8 cellular contexts compared by ENCODE assay signal in the genomic region with DNA sequence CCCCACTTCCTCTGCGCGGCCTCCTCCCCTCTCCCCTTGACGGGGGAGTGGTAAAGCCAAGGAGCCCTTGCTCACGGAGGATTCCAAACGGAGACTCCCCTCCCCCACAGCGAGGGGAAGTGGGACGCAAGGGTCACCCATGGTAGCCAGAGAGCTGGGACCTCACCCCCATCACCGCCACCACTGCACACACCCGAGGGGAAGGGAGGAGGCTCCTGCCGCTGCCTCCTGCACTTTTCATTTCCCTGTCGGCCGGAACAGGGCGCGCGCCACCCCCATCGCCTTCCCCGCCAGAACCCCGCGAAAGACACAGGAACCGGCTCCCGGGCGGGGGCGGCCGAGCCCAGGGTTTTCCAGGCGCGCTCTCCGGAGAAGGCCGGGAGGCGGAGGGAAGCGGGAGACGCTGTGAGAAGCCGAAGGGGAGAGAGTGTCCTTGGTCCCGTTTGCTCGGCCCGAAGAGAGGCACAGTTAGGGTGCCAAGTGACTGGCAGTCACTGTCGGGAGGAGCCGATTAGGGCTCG. TPM values are rescaled to one million over a fixed set of nuclear protein-coding genes. Genes with fewer than 3 reads are reported as not detected.
DNase-seq lines count a peak whose midpoint lies in the region; ATAC-seq and TF ChIP-seq lines count a peak whose summit lies in the region.

No MANE protein-coding gene starts in this region.

- peaks cover 51% of the 10 kb centered on the region for H3K36me3 Mint-ChIP-seq in activated naive CD8-positive, alpha-beta T cell treated with anti-CD3 and anti-CD28 coated beads for 36 hours

- TF ChIP-seq POLR2A in heart left ventricle (IDR thresholded peaks at IDR 0.05) = no peak
- TF ChIP-seq POLR2A in ovary (IDR thresholded peaks at IDR 0.05) = no peak

- intact Hi-C loops in PC-9 (cut with micrococcal nuclease; ENCODE audit: unreplicated experiment) = loop anchor here (1.0 kb wide), 1 partner anchor 103 kb away; no protein-coding TSS in a partner anchor
- intact Hi-C loops in heart left ventricle (cut with DNase I) = loop anchor here in 8 of 10 donors (1.0 to 5.0 kb wide), 6 partner anchors 46 to 159 kb away; partner anchors contain the start of genes PRICKLE4 (in 2 of the 8), TOMM6 (in 1 of the 8) and USP49 (in 1 of the 8)
- intact Hi-C loops in ovary (cut with DNase I) = loop anchor here in 1 of 4 donors (5.0 kb wide), 1 partner anchor 101 kb away; no protein-coding TSS in a partner anchor

- H3K4me1 Mint-ChIP-seq in activated naive CD8-positive, alpha-beta T cell treated with anti-CD3 and anti-CD28 coated beads for 36 hours = peaks cover 60% of the 10 kb centered on the region

- peak overlapping the region; percentile 100 for H3K4me3 Mint-ChIP-seq in activated naive CD8-positive, alpha-beta T cell treated with anti-CD3 and anti-CD28 coated beads for 36 hours

- TF ChIP-seq CTCF in PC-9 (conservative IDR thresholded peaks at IDR 0.05) = no peak
- peak in 2 of 12 donors; percentile 11 to 21 for TF ChIP-seq CTCF in heart left ventricle (IDR thresholded peaks at IDR 0.05)
- TF ChIP-seq CTCF in ovary (IDR thresholded peaks at IDR 0.05) = no peak

- CTCF ChIA-PET in PC-9 (lab: Charles Lee) = interaction anchor here (1.1 kb wide), 1 partner anchor 104 kb away, joined by 3 read pairs; no protein-coding TSS in a partner anchor

- 2% methylated on average over 31 to 38 of the region's 38 CpGs for WGBS in GM23248 (ENCODE audit: low coverage in 1 of 2, low lambda C conversion rate in 2 of 2, missing lambda C conversion rate in 2 of 2), 2 experiments
- WGBS in heart left ventricle, 4 donors = 0% methylated on average over 21 to 38 of the region's 38 CpGs
- WGBS in ovary, 3 donors = 0% methylated on average over 35 to 38 of the region's 38 CpGs

- H3K4me3 ChIP-seq in BLaER1 treated with 17β-estradiol and CSF1 and Interleukin-3, amounts not matched to agents 10 nM and 100 nM = peak overlapping the region; percentile 91 to 100 (median 98)
- H3K4me3 ChIP-seq in GM23248 (peak overlapping the region; percentile 99), PC-9 (peak overlapping the region; percentile 78), heart left ventricle (peak overlapping the region; percentile 63 to 99 (median 88)), ovary (peak overlapping the region; percentile 61)

- H3K79me2 ChIP-seq in GM23248 (ENCODE audit: insufficient read depth) (peaks cover 48% of the 10 kb centered on the region), PC-9 (ENCODE audit: low read depth) (peaks cover 15% of the 10 kb centered on the region)

- peak overlapping the region; percentile 92 to 100 (median 98) for H3K4me2 ChIP-seq in BLaER1 treated with 17β-estradiol and CSF1 and Interleukin-3, amounts not matched to agents 10 nM and 100 nM
- H3K4me2 ChIP-seq in GM23248 (ENCODE audit: unreplicated experiment) (peak overlapping the region; percentile 80), PC-9 (peak overlapping the region; percentile 100)

- in situ Hi-C loops in GM23248 (cut with MboI) = no loop called here

- peaks cover 0 to 17% (median 2%) of the 10 kb centered on the region in 11 experiments; a peak in 12 of 22 replicates for H4K20me1 ChIP-seq in BLaER1 treated with 17β-estradiol and CSF1 and Interleukin-3, amounts not matched to agents 10 nM and 100 nM
- no peaks in the 10 kb centered on the region for H4K20me1 ChIP-seq in GM23248 (ENCODE audit: insufficient read depth)
- H4K20me1 ChIP-seq in PC-9 (ENCODE audit: insufficient read depth) = peaks cover 3% of the 10 kb centered on the region; the same call in 1 of the 2 replicates

- H3K9me3 ChIP-seq in BLaER1 treated with 17β-estradiol and CSF1 and Interleukin-3, amounts not matched to agents 10 nM and 100 nM (replicated peaks in 1 of 11) = no peaks in the 10 kb centered on the region; a peak in 1 of 22 replicates
- H3K9me3 ChIP-seq in GM23248 (ENCODE audit: low read depth) = no peaks in the 10 kb centered on the region
- H3K9me3 ChIP-seq in PC-9 (ENCODE audit: insufficient read depth, low read depth) = no peaks in the 10 kb centered on the region
- H3K9me3 ChIP-seq in heart left ventricle = no peaks in the 10 kb centered on the region
- no peaks in the 10 kb centered on the region for H3K9me3 ChIP-seq in ovary

- no peak for TF ChIP-seq EP300 in ovary (IDR thresholded peaks at IDR 0.05)

- H3F3A ChIP-seq in GM23248 (ENCODE audit: insufficient read depth) (peaks cover 41% of the 10 kb centered on the region), PC-9 (ENCODE audit: insufficient read depth, low read depth) (peaks cover 32% of the 10 kb centered on the region)

- peaks cover 54 to 78% (median 63%) of the 10 kb centered on the region in 10 experiments for H3K4me1 ChIP-seq in BLaER1 treated with 17β-estradiol and CSF1 and Interleukin-3, amounts not matched to agents 10 nM and 100 nM
- H3K4me1 ChIP-seq in GM23248 (ENCODE audit: insufficient read depth) = peaks cover 41% of the 10 kb centered on the region
- H3K4me1 ChIP-seq in PC-9 (replicated peaks; ENCODE audit: insufficient read depth) = peaks cover 31% of the 10 kb centered on the region
- H3K4me1 ChIP-seq in heart left ventricle = peaks cover 7 to 70% (median 52%) of the 10 kb centered on the region in 12 donors
- peaks cover 10% of the 10 kb centered on the region for H3K4me1 ChIP-seq in ovary (ENCODE audit: insufficient read depth)

- H3K9me3 Mint-ChIP-seq in activated naive CD8-positive, alpha-beta T cell treated with anti-CD3 and anti-CD28 coated beads for 36 hours = no peaks in the 10 kb centered on the region

- peak overlapping the region; percentile 85 to 100 (median 97) for H3K9ac ChIP-seq in BLaER1 treated with 17β-estradiol and CSF1 and Interleukin-3, amounts not matched to agents 10 nM and 100 nM
- peak overlapping the region; percentile 78 for H3K9ac ChIP-seq in GM23248

- ATAC-seq in heart left ventricle (peak; percentile 5 to 63 (median 24)), HG03469 (IDR thresholded peaks at IDR 0.05; ENCODE audit: unreplicated experiment) (no peak)

- DNase-seq in GM23248 (peak; percentile 74), PC-9 (peak in 1 of 2 experiments; percentile 49), heart left ventricle (peak; percentile 69 to 80 (median 75)), ovary (peak; percentile 50 to 74 (median 58)), OCI-M2 (lab: John Stamatoyannopoulos, UW; ENCODE audit: unreplicated experiment) (no peak)
- peak; percentile 71 for DNase-seq in activated naive CD8-positive, alpha-beta T cell treated with anti-CD3 and anti-CD28 coated beads for 36 hours

- TSS peak; percentile 30 for BruUV-seq in PC-9 (replicated peaks; lab: Mats Ljungman, UMichigan)

- POLR2A ChIA-PET in PC-9 (lab: Charles Lee; ENCODE audit: unreplicated experiment) = no interaction called here

- H3K9me2 ChIP-seq in GM23248 (ENCODE audit: insufficient read depth) = no peaks in the 10 kb centered on the region
- no peaks in the 10 kb centered on the region for H3K9me2 ChIP-seq in PC-9 (ENCODE audit: insufficient read depth)

- H3K36me3 ChIP-seq in BLaER1 treated with 17β-estradiol and CSF1 and Interleukin-3, amounts not matched to agents 10 nM and 100 nM = peaks cover 11 to 56% (median 48%) of the 10 kb centered on the region in 11 experiments
- H3K36me3 ChIP-seq in GM23248 (ENCODE audit: low read depth) (0 out of 2 replicates have a peak, but pooled peaks cover under 1% of the 10 kb centered on the region), PC-9 (ENCODE audit: low read depth) (no peaks in the 10 kb centered on the region), heart left ventricle (peaks cover 0 to 29% (median 8%) of the 10 kb centered on the region in 9 donors), ovary (no peaks in the 10 kb centered on the region)

- H3K27ac Mint-ChIP-seq in activated naive CD8-positive, alpha-beta T cell treated with anti-CD3 and anti-CD28 coated beads for 36 hours = peak overlapping the region; percentile 92

- H3K27me3 ChIP-seq in BLaER1 treated with 17β-estradiol and CSF1 and Interleukin-3, amounts not matched to agents 10 nM and 100 nM = no peaks in the 10 kb centered on the region
- H3K27me3 ChIP-seq in GM23248 (replicated peaks; ENCODE audit: insufficient read depth) (no peaks in the 10 kb centered on the region), PC-9 (ENCODE audit: insufficient read depth, low read depth) (no peaks in the 10 kb centered on the region), heart left ventricle (no peaks in the 10 kb centered on the region), ovary (no peaks in the 10 kb centered on the region)

- H2AFZ ChIP-seq in GM23248 = peak overlapping the region; percentile 84
- H2AFZ ChIP-seq in PC-9 = peak overlapping the region; percentile 85

- H3K27me3 Mint-ChIP-seq in activated naive CD8-positive, alpha-beta T cell treated with anti-CD3 and anti-CD28 coated beads for 36 hours = no peaks in the 10 kb centered on the region

- H3K27ac ChIP-seq in BLaER1 treated with 17β-estradiol and CSF1 and Interleukin-3, amounts not matched to agents 10 nM and 100 nM = peak overlapping the region; percentile 49 to 100 (median 99)
- H3K27ac ChIP-seq in GM23248 (peak overlapping the region; percentile 61), PC-9 (no peak overlapping the region), heart left ventricle (peak overlapping the region; percentile 54 to 95 (median 86)), ovary (peak overlapping the region; percentile 29 to 31)

RNA-seq across cellular contexts. Expression of gene CCND3, which starts 0.8 kb away (rescaled TPM):
- 47.8 and 48.1 TPM in 2 replicates for total RNA-seq in GM23248 (2014; rRNA removed; shearing (Covaris generic))
- polyA plus RNA-seq in GM23248 (2016; fragmentation: Nextera tagmentation; extraction: Ambion mirVana) (70.7 and 73.6 TPM in 2 replicates), heart left ventricle (10 to 100 TPM; 47.1 to 78.1 TPM), ovary (10 to 100 TPM; 23.9 to 52.8 TPM)
- total RNA-seq in PC-9 (2021) (70.5 and 75.1 TPM in 2 replicates), heart left ventricle (100 to 1,000 TPM in 2 of 9 donors, 10 to 100 TPM in 7; 33.9 to 116 (median 46.2) TPM), ovary (100 to 1,000 TPM in 1 of 7 donors, 10 to 100 TPM in 6; 22.7 to 217 (median 58.4) TPM)
- total RNA-seq in activated naive CD8-positive, alpha-beta T cell treated with anti-CD3 and anti-CD28 coated beads for 36 hours = 100 to 1,000 TPM; 396 to 403 TPM

RNA-seq across cellular contexts. Expression of gene BYSL, which starts 19.5 kb away (rescaled TPM):
- 11.0 and 12.3 TPM in 2 replicates for total RNA-seq in GM23248 (2014; rRNA removed; shearing (Covaris generic))
- 28.0 and 30.2 TPM in 2 replicates for polyA plus RNA-seq in GM23248 (2016; fragmentation: Nextera tagmentation; extraction: Ambion mirVana)
- 33.0 and 36.5 TPM in 2 replicates for total RNA-seq in PC-9 (2021)
- 10 to 100 TPM; 75.7 to 79.1 TPM for total RNA-seq in activated naive CD8-positive, alpha-beta T cell treated with anti-CD3 and anti-CD28 coated beads for 36 hours
- 10 to 100 TPM in 4 of 9 donors, 1 to 10 TPM in 5; 4.5 to 15.3 (median 9.2) TPM for total RNA-seq in heart left ventricle
- 10 to 100 TPM in 1 of 2 donors, 1 to 10 TPM in 1; 5.0 to 26.3 TPM for polyA plus RNA-seq in heart left ventricle
- total RNA-seq in ovary = 10 to 100 TPM in 5 of 7 donors, 1 to 10 TPM in 2; 4.8 to 29.2 (median 14.8) TPM
- 1 to 10 TPM; 8.5 TPM for polyA plus RNA-seq in ovary

RNA-seq across cellular contexts. Expression of gene MED20, which starts 19.9 kb away (rescaled TPM):
- total RNA-seq in GM23248 (2014; rRNA removed; shearing (Covaris generic)) = 21.0 and 30.6 TPM in 2 replicates
- 24.2 and 25.5 TPM in 2 replicates for polyA plus RNA-seq in GM23248 (2016; fragmentation: Nextera tagmentation; extraction: Ambion mirVana)
- total RNA-seq in PC-9 (2021) = 45.8 and 61.8 TPM in 2 replicates
- total RNA-seq in activated naive CD8-positive, alpha-beta T cell treated with anti-CD3 and anti-CD28 coated beads for 36 hours = 10 to 100 TPM; 19.8 to 22.3 TPM
- total RNA-seq in heart left ventricle = 10 to 100 TPM; 13.5 to 25.5 (median 16.9) TPM
- polyA plus RNA-seq in heart left ventricle = 10 to 100 TPM in 1 of 2 donors, 1 to 10 TPM in 1; 9.3 to 18.5 TPM
- total RNA-seq in ovary = 10 to 100 TPM in 5 of 7 donors, 1 to 10 TPM in 2; 8.4 to 20.0 (median 13.1) TPM
- 10 to 100 TPM in 1 of 2 donors, 1 to 10 TPM in 1; 7.2 to 15.1 TPM for polyA plus RNA-seq in ovary

RNA-seq across cellular contexts. Expression of gene USP49, which starts 45.6 kb away (rescaled TPM):
- total RNA-seq in GM23248 (2014; rRNA removed; shearing (Covaris generic)) = 0.97 and 2.4 TPM in 2 replicates
- 0.70 and 1.2 TPM in 2 replicates for polyA plus RNA-seq in GM23248 (2016; fragmentation: Nextera tagmentation; extraction: Ambion mirVana)
- 10.9 and 13.9 TPM in 2 replicates for total RNA-seq in PC-9 (2021)
- 1 to 10 TPM; 4.4 to 4.5 TPM for total RNA-seq in activated naive CD8-positive, alpha-beta T cell treated with anti-CD3 and anti-CD28 coated beads for 36 hours
- 1 to 10 TPM; 1.2 to 3.4 (median 2.4) TPM for total RNA-seq in heart left ventricle
- 1 to 10 TPM in 1 of 2 donors, under 1 TPM in 1; 0.87 to 1.1 TPM for polyA plus RNA-seq in heart left ventricle
- 1 to 10 TPM; 2.4 to 5.1 (median 4.7) TPM for total RNA-seq in ovary
- polyA plus RNA-seq in ovary = 1 to 10 TPM; 2.0 to 2.7 TPM
